ENCODE assay signal across 22 cellular contexts in the genomic region with DNA sequence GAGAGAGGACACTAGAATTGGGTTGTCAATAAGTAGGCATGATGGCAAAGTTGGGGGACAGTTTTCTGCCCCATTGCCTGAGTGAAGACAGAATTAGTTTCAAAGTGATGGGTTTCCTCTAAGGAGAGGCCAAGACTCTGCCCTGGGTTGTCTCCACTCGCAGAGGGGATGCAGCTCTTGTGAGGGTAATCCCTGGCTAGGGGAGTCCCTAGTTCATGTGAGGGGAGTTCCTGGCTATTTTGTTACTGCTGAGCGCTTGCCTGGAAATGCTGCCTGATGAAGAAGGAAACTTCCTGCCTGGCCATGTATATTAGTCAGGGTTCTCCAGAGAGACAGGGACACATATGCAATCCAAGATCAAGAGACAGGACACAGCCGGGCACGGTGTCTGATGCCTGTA.
DNase-seq lines count a peak whose midpoint lies in the region; ATAC-seq, FAIRE-seq and TF ChIP-seq lines count a peak whose summit lies in the region.
"Had no signal": no experiment of that assay in that cellular context is flagged by ENCODE, and none has a peak within 500 bp of the region (broad histone marks: within the 10 kb centered on the region; RNA-seq: fewer than 3 reads in every experiment).

No MANE protein-coding gene starts in this region.

- H2BK120ac ChIP-seq in H1 (replicated peaks; ENCODE audit: low read depth, low read length) = no peak overlapping the region

- H2AK5ac ChIP-seq in H1 (ENCODE audit: low read depth, low read length) = no peak overlapping the region

- H2BK5ac ChIP-seq in H1 (ENCODE audit: low read depth, low read length) = 0 out of 2 replicates have a peak overlapping the region, but pooled peaks have one; percentile 35

- no peaks in the 10 kb centered on the region for H3K27me3 Mint-ChIP-seq in MCF 10A (ENCODE audit: insufficient read depth, unreplicated experiment)
- H3K27me3 Mint-ChIP-seq: CD4-positive, CD25-positive, alpha-beta regulatory T cell; IgD-negative memory B cell had no signal

- H3K4me1 ChIP-seq in H1 (replicated peaks in 1 of 4; ENCODE audit: control insufficient read depth in 3 of 4, insufficient read depth in 4 of 4, low read length in 3 of 4) = peaks cover 2 to 18% (median 10%) of the 10 kb centered on the region in 4 experiments; a peak in 5 of 7 replicates
- H3K4me1 ChIP-seq: BE2C, Caco-2, HAP-1 had no signal

- TF ChIP-seq EP300 in H1 (IDR thresholded peaks at IDR 0.05; ENCODE audit: borderline replicate concordance in 1 of 2, low read depth in 2 of 2, low read length in 2 of 2) = no peak

- no peak overlapping the region for H2BK15ac ChIP-seq in H1 (ENCODE audit: low read length)

- no peak overlapping the region for H3K9ac ChIP-seq in H1 (replicated peaks in 1 of 4; ENCODE audit: extremely low read depth in 1 of 4, low read depth in 3 of 4, low read length in 3 of 4)

- intact Hi-C loops in MCF 10A (cut with micrococcal nuclease) = no loop called here

- WGBS in H1 (ENCODE audit: extremely low coverage in 1 of 2, insufficient coverage in 1 of 2, insufficient read length in 1 of 2, insufficient replicate concordance in 2 of 2, low coverage in 1 of 2, low lambda C conversion rate in 2 of 2, missing lambda C conversion rate in 1 of 2), 2 experiments = 90% methylated on average over 4 of the region's 4 CpGs; no CpG with 5 or more reads in 1 of the 2 experiments

- H3K14ac ChIP-seq in H1 (ENCODE audit: insufficient read length) = no peak overlapping the region

- DNase-seq in H1 (ENCODE audit: low read depth in 1 of 2, low spot score in 2 of 2) (no peak), hippocampal formation (lab: John Stamatoyannopoulos, UW) (no peak), COR-L47 (lab: John Stamatoyannopoulos, UW) (no peak), H7 (no peak), MCF 10A (ENCODE audit: unreplicated experiment) (no peak)
- DNase-seq: ACHN; BE2C; C1 segment of cervical spinal cord; Caco-2; CD4-positive, CD25-positive, alpha-beta regulatory T cell; CD8-positive, alpha-beta memory T cell; GOT3; Kasumi-1; KBM-7 had no signal

- no peaks in the 10 kb centered on the region for H4K20me1 ChIP-seq in H1 (replicated peaks in 1 of 2; ENCODE audit: control insufficient read depth in 1 of 2, insufficient read depth in 2 of 2, low read length in 2 of 2)

- no TSS peak for BruUV-seq in MCF 10A (replicated peaks; lab: Mats Ljungman, UMichigan)

- no peaks in the 10 kb centered on the region for H3K9me3 Mint-ChIP-seq in MCF 10A (ENCODE audit: unreplicated experiment)

- H2AFZ ChIP-seq in H1 (ENCODE audit: low read length) = no peak overlapping the region

- 0 out of 2 replicates have a peak overlapping the region, but pooled peaks have one; percentile 4 for H2BK12ac ChIP-seq in H1 (ENCODE audit: low read depth, low read length)

- H3K27me3 ChIP-seq in H1 (replicated peaks in 1 of 4; ENCODE audit: control insufficient read depth in 3 of 4, extremely low read depth in 1 of 4, insufficient read depth in 3 of 4, low read length in 3 of 4) (no peaks in the 10 kb centered on the region), H7 (ENCODE audit: control insufficient read depth, insufficient read depth, low read length) (no peaks in the 10 kb centered on the region)
- H3K27me3 ChIP-seq: BE2C had no signal

- no peak for TF ChIP-seq CTCF in H1 (IDR thresholded peaks at IDR 0.05; ENCODE audit: control extremely low read depth in 1 of 3, insufficient read depth in 1 of 3, low read depth in 1 of 3, low read length in 3 of 3)
- TF ChIP-seq CTCF in MCF 10A (IDR thresholded peaks at IDR 0.05; ENCODE audit: unreplicated experiment) = no peak

- H3K18ac ChIP-seq in H1 (ENCODE audit: extremely low read depth, low read length) = no peak overlapping the region; the same call in 1 of the 2 replicates

- no peak overlapping the region for H3K4ac ChIP-seq in H1 (replicated peaks; ENCODE audit: insufficient read length, low read depth, low read length)

- H3K27ac Mint-ChIP-seq in MCF 10A (ENCODE audit: low read depth, unreplicated experiment) = no peak overlapping the region
- H3K27ac Mint-ChIP-seq: CD4-positive, CD25-positive, alpha-beta regulatory T cell; CD8-positive, alpha-beta memory T cell; IgD-negative memory B cell had no signal

- POLR2A ChIA-PET in H1 (lab: Charles Lee; ENCODE audit: partially characterized antibody) (no interaction called here), MCF 10A (lab: Yijun Ruan, JAX) (no interaction called here)

- H3K36me3 ChIP-seq in H1 (ENCODE audit: control insufficient read depth in 2 of 4, insufficient read depth in 4 of 4, low read length in 3 of 4) = no peaks in the 10 kb centered on the region
- H3K36me3 ChIP-seq in H7 (replicated peaks; ENCODE audit: control insufficient read depth, insufficient read depth, low read length) = no peaks in the 10 kb centered on the region
- H3K36me3 ChIP-seq: BE2C, HAP-1 had no signal

- no peak overlapping the region for H3K23ac ChIP-seq in H1 (ENCODE audit: insufficient read length)

- no peak for TF ChIP-seq POLR2A in H1 (IDR thresholded peaks at IDR 0.05; ENCODE audit: control extremely low read depth in 1 of 2, low read depth in 2 of 2, low read length in 2 of 2)

- H3K56ac ChIP-seq in H1 (replicated peaks; ENCODE audit: insufficient read length, low read depth, low read length) = no peak overlapping the region

- H3K4me2 ChIP-seq in H1 (ENCODE audit: insufficient read depth in 1 of 2, low read depth in 2 of 2, low read length in 2 of 2) = 0 out of 4 replicates have a peak overlapping the region, but pooled peaks of 1 of the 2 experiments have one; percentile 16

- H3K4me3 Mint-ChIP-seq in MCF 10A (ENCODE audit: unreplicated experiment) = no peak overlapping the region
- H3K4me3 Mint-ChIP-seq: CD4-positive, CD25-positive, alpha-beta regulatory T cell; CD8-positive, alpha-beta memory T cell had no signal

- CTCF ChIA-PET in H1 (lab: Charles Lee; ENCODE audit: partially characterized antibody) = no interaction called here
- CTCF ChIA-PET in MCF 10A (lab: Yijun Ruan, JAX) = no interaction called here

- H3K79me2 ChIP-seq in H1 (ENCODE audit: control insufficient read depth in 1 of 2, insufficient read depth in 2 of 2, low read length in 2 of 2) = no peaks in the 10 kb centered on the region

- no peak overlapping the region for H3K27ac ChIP-seq in H1 (ENCODE audit: low read depth, low read length)

- no peaks in the 10 kb centered on the region for H3K9me3 ChIP-seq in H1 (ENCODE audit: insufficient read depth in 2 of 2, low read depth in 1 of 2, low read length in 1 of 2)
- H3K9me3 ChIP-seq: BE2C, Caco-2, HAP-1 had no signal

- no peak overlapping the region for H4K5ac ChIP-seq in H1 (ENCODE audit: insufficient read length, low read depth, low read length)

- no peak overlapping the region for H2BK20ac ChIP-seq in H1 (ENCODE audit: low read length)

- H4K91ac ChIP-seq in H1 (replicated peaks; ENCODE audit: insufficient read length, low read length) = no peak overlapping the region

- H3K4me1 Mint-ChIP-seq in MCF 10A (ENCODE audit: insufficient read depth, unreplicated experiment) = no peaks in the 10 kb centered on the region
- H3K4me1 Mint-ChIP-seq: CD4-positive, CD25-positive, alpha-beta regulatory T cell; CD8-positive, alpha-beta memory T cell had no signal

- H3K23me2 ChIP-seq in H1 (ENCODE audit: low read depth, low read length) = no peaks in the 10 kb centered on the region

- H3K4me3 ChIP-seq in H1 (ENCODE audit: extremely low read depth in 1 of 4, insufficient read depth in 2 of 4, low read depth in 3 of 4, low read length in 4 of 4) (no peak overlapping the region), H7 (ENCODE audit: insufficient read depth, low read depth, low read length) (no peak overlapping the region)
- H3K4me3 ChIP-seq: HAP-1 had no signal

- H3K79me1 ChIP-seq in H1 (ENCODE audit: low read depth, low read length) = no peaks in the 10 kb centered on the region

- no peaks in the 10 kb centered on the region for H3K36me3 Mint-ChIP-seq in MCF 10A (ENCODE audit: insufficient read depth, unreplicated experiment)
- H3K36me3 Mint-ChIP-seq: CD4-positive, CD25-positive, alpha-beta regulatory T cell; CD8-positive, alpha-beta memory T cell; IgD-negative memory B cell had no signal

- no peak overlapping the region for H4K8ac ChIP-seq in H1 (ENCODE audit: extremely low read depth, insufficient read depth, low read length)

- FAIRE-seq in H1 (lab: Jason Lieb, UNC) = no peak
- FAIRE-seq: A204.1, D721Med, G401.6, HepG2 had no signal

- ATAC-seq in GM21360 (IDR thresholded peaks at IDR 0.05; ENCODE audit: unreplicated experiment) (peak; percentile 60), HG02852 (IDR thresholded peaks at IDR 0.05; ENCODE audit: unreplicated experiment) (peak; percentile 68)
- ATAC-seq: HepG2 had no signal

- no peak for TF ChIP-seq RAD21 in H1 (IDR thresholded peaks at IDR 0.05 in 1 of 2, conservative IDR thresholded peaks at IDR 0.05 in 1 of 2; ENCODE audit: low read depth in 2 of 2, low read length in 2 of 2)

TF ChIP-seq in H1, 55 proteins besides CTCF, POLR2A, EP300 and RAD21:
- TF ChIP-seq SRF (IDR thresholded peaks at IDR 0.05; ENCODE audit: low read depth, low read length) = no peak
- TF ChIP-seq MAFK (IDR thresholded peaks at IDR 0.05; ENCODE audit: low read depth, low read length) = no peak
- no peak for TF ChIP-seq RNF2 (IDR thresholded peaks at IDR 0.05; ENCODE audit: borderline replicate concordance, low read depth, low read length, missing control alignments, poor library complexity, severe bottlenecking)
- TF ChIP-seq TAF7 (optimal IDR thresholded peaks at IDR 0.05; ENCODE audit: borderline replicate concordance, low read depth, low read length) = no peak
- no peak for TF ChIP-seq SIX5 (IDR thresholded peaks at IDR 0.05; ENCODE audit: low read depth, low read length)
- no peak for TF ChIP-seq POU5F1 (IDR thresholded peaks at IDR 0.05; ENCODE audit: low read depth, low read length)
- TF ChIP-seq KDM5A (IDR thresholded peaks at IDR 0.05; ENCODE audit: low read length) = no peak
- no peak for TF ChIP-seq CEBPB (IDR thresholded peaks at IDR 0.05; ENCODE audit: low read depth, low read length)
- TF ChIP-seq JUN (IDR thresholded peaks at IDR 0.05; ENCODE audit: low read depth, low read length) = no peak
- no peak for TF ChIP-seq BACH1 (IDR thresholded peaks at IDR 0.05; ENCODE audit: low read length)
